Comparison of ENCODE assay signal across 15 cellular contexts in genomic region chr15:90749754-90750153, GRCh38. TPM values are rescaled to one million over a fixed set of nuclear protein-coding genes. Genes with fewer than 3 reads are reported as not detected.
DNase-seq lines count a peak whose midpoint lies in the region; ATAC-seq, FAIRE-seq and TF ChIP-seq lines count a peak whose summit lies in the region.
"Had no signal": no experiment of that assay in that cellular context is flagged by ENCODE, and none has a peak within 500 bp of the region (broad histone marks: within the 10 kb centered on the region; RNA-seq: fewer than 3 reads in every experiment).

No MANE protein-coding gene starts in this region.

- peaks cover 36% of the 10 kb centered on the region for H3K4me1 ChIP-seq in OCI-LY3 (ENCODE audit: low read length)
- H3K4me1 ChIP-seq: parathyroid adenoma had no signal

- no peak for TF ChIP-seq POLR2A in GM12892 (IDR thresholded peaks at IDR 0.05; ENCODE audit: low read depth, low read length)

- FAIRE-seq in GM12892 (lab: Jason Lieb, UNC), result no peak
- FAIRE-seq: A204.1, K562 had no signal

- H3K27me3 ChIP-seq in OCI-LY3 (ENCODE audit: low read depth, low read length), result no peaks in the 10 kb centered on the region

- no peak for TF ChIP-seq CTCF in OCI-LY3 (IDR thresholded peaks at IDR 0.05; ENCODE audit: low read depth, low read length)

- no peak for DNase-seq in activated CD4-positive, CD25-positive, alpha-beta regulatory T cell treated with anti-CD3 and anti-CD28 coated beads, Interleukin-2, amount 50 U/mL, for 72 hours
- peak; percentile 11 for DNase-seq in medulla oblongata (ENCODE audit: extremely low spot score)
- DNase-seq in Right ventricle myocardium superior, result no peak
- DNase-seq in GM12892 (ENCODE audit: insufficient read length), result no peak
- DNase-seq: effector CD4-positive, alpha-beta T cell; GDM1; NCI-H1694 treated with DMSO at 0.1 percent for 48 hours; NCI-H774 had no signal

- peaks cover 34% of the 10 kb centered on the region for H3K36me3 ChIP-seq in OCI-LY3 (replicated peaks; ENCODE audit: low read depth, low read length)

- H3K9me3 ChIP-seq in OCI-LY3 (ENCODE audit: insufficient read depth, low read length), result no peaks in the 10 kb centered on the region

- peak overlapping the region; percentile 92 for H3K27ac ChIP-seq in OCI-LY3 (ENCODE audit: low read length)
- H3K27ac ChIP-seq: parathyroid adenoma had no signal

- intact Hi-C loops in Right ventricle myocardium superior (cut with DNase I), result no loop called here

- H3K79me2 ChIP-seq in OCI-LY3 (ENCODE audit: low read length), result peaks cover 16% of the 10 kb centered on the region
- H3K79me2 ChIP-seq: parathyroid adenoma had no signal

- H4K20me1 ChIP-seq in OCI-LY3 (ENCODE audit: insufficient read depth, low read length), result peaks cover 20% of the 10 kb centered on the region

- H3K4me2 ChIP-seq in OCI-LY3 (ENCODE audit: low read length), result peak overlapping the region; percentile 91

- H2AFZ ChIP-seq in OCI-LY3 (ENCODE audit: low read depth, low read length), result no peak overlapping the region
- H2AFZ ChIP-seq: parathyroid adenoma had no signal

- peak; percentile 72 to 74 for ATAC-seq in activated CD4-positive, CD25-positive, alpha-beta regulatory T cell treated with anti-CD3 and anti-CD28 coated beads, Interleukin-2, amount 50 U/mL, for 24 hours
- ATAC-seq in GM19351 (IDR thresholded peaks at IDR 0.05; ENCODE audit: unreplicated experiment) (peak; percentile 79), HG03159 (IDR thresholded peaks at IDR 0.05; ENCODE audit: unreplicated experiment) (no peak), Right ventricle myocardium superior (ENCODE audit: poor library complexity) (no peak)
- ATAC-seq: K562 had no signal

- H3K4me3 ChIP-seq in OCI-LY3 (ENCODE audit: low read length), result peak overlapping the region; percentile 68
- H3K4me3 ChIP-seq: K562 had no signal

- peak overlapping the region; percentile 48 for H3K9ac ChIP-seq in OCI-LY3 (ENCODE audit: low read length)
- H3K9ac ChIP-seq: parathyroid adenoma had no signal

RNA-seq across cellular contexts. Expression of gene BLM, which starts 32.6 kb away (rescaled TPM):
- total RNA-seq in Right ventricle myocardium superior, result 37.0 TPM
- 19.6 TPM for polyA plus RNA-seq in GM12892 (2012; ENCODE audit: missing spikeins)

Comparison
In these comparisons a context has a peak if more than half of its experiments do, and no peak if none do; other contexts are left out.
1. ATAC-seq: peak in activated CD4-positive, CD25-positive, alpha-beta regulatory T cell treated with anti-CD3 and anti-CD28 coated beads, Interleukin-2, amount 50 U/mL, for 24 hours (2 of 2) and GM19351 (single experiment); none in HG03159 (single experiment) and Right ventricle myocardium superior (single experiment).